23 cellular contexts compared by ENCODE assay signal in the genomic region with DNA sequence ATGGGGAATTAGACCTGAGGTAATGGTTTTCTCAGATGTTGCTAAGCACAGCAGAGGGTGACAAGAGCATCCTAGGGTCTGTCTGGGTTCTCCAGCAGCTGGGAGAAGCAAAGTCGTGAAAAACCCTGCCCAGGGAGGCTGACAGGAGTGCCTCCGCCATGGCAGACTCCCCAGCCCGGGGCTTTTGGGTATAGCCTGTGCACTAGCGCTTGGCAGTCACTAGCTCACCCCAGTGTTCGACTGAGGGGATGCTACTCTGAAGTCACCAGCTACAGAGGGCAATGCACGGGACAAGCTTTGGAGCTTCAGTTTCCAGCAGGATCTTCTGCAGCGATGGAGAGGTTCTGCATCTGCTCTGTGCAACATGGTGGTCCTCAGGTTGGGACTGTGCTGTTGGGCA.
DNase-seq lines count a peak whose midpoint lies in the region; ATAC-seq and TF ChIP-seq lines count a peak whose summit lies in the region.
"Had no signal": no experiment of that assay in that cellular context is flagged by ENCODE, and none has a peak within 500 bp of the region (broad histone marks: within the 10 kb centered on the region; RNA-seq: fewer than 3 reads in every experiment).

No MANE protein-coding gene starts in this region.

- H3K4me3 ChIP-seq in choroid plexus epithelial cell (ENCODE audit: low read depth, low read length) = no peak overlapping the region
- H3K4me3 ChIP-seq: colonic mucosa, upper lobe of left lung had no signal

- no peaks in the 10 kb centered on the region for H3K36me3 Mint-ChIP-seq in stimulated activated effector memory CD8-positive, alpha-beta T cell treated with anti-CD3 and anti-CD28 coated beads, Interleukin-12 subunit alpha, Interleukin-12 subunit beta, amount 100 ng/mL, for 72 hours

- no peak for DNase-seq in stimulated activated naive CD8-positive, alpha-beta T cell treated with anti-CD3 and anti-CD28 coated beads, Interleukin-15, amount 100 ng/mL, for 72 hours
- DNase-seq in stimulated activated naive CD8-positive, alpha-beta T cell treated with anti-CD3 and anti-CD28 coated beads, Interleukin-15, Interleukin-2, amounts not matched to agents 100 U/mL and 50 U/mL, for 24 hours = no peak
- DNase-seq in M059J (ENCODE audit: low read depth) = peak; percentile 9
- DNase-seq in choroid plexus epithelial cell (ENCODE audit: low read depth) = no peak
- no peak for DNase-seq in stimulated activated effector memory CD8-positive, alpha-beta T cell treated with anti-CD3 and anti-CD28 coated beads, Interleukin-12 subunit alpha, Interleukin-12 subunit beta, amount 100 ng/mL, for 72 hours (ENCODE audit: low spot score in 2 of 2)
- no peak for DNase-seq in SW480 (ENCODE audit: low spot score)
- DNase-seq: activated naive CD8-positive, alpha-beta T cell treated with anti-CD3 and anti-CD28 coated beads, Interleukin-2, amount 50 U/mL, for 24 hours; brain microvascular endothelial cell; colonic mucosa; kidney; NCI-H187 treated with DMSO at 0.1 percent for 48 hours; NCI-H510A treated with DMSO at 0.1 percent for 48 hours; nephron progenitor cell; OCI-M1; SIG-M5; small intestine; stimulated activated CD4-positive, alpha-beta T cell treated with anti-CD3 and anti-CD28 coated beads, Interleukin-2, amount 100 ng/mL, for 48 hours; upper lobe of left lung had no signal

- peaks cover 63% of the 10 kb centered on the region for H3K27me3 Mint-ChIP-seq in stimulated activated naive CD8-positive, alpha-beta T cell treated with anti-CD3 and anti-CD28 coated beads, Interleukin-15, amount 100 ng/mL, for 72 hours

- no peak overlapping the region for H3K4me3 Mint-ChIP-seq in stimulated activated naive CD8-positive, alpha-beta T cell treated with anti-CD3 and anti-CD28 coated beads, Interleukin-15, amount 100 ng/mL, for 72 hours
- no peak overlapping the region for H3K4me3 Mint-ChIP-seq in stimulated activated effector memory CD8-positive, alpha-beta T cell treated with anti-CD3 and anti-CD28 coated beads, Interleukin-12 subunit alpha, Interleukin-12 subunit beta, amount 100 ng/mL, for 72 hours
- H3K4me3 Mint-ChIP-seq: activated naive CD8-positive, alpha-beta T cell treated with anti-CD3 and anti-CD28 coated beads, Interleukin-2, amount 50 U/mL, for 24 hours; B cell; nephron progenitor cell had no signal

- ATAC-seq in stimulated activated naive CD8-positive, alpha-beta T cell treated with anti-CD3 and anti-CD28 coated beads, Interleukin-15, amount 100 ng/mL, for 72 hours = peak; percentile 60
- ATAC-seq in stimulated activated naive CD8-positive, alpha-beta T cell treated with anti-CD3 and anti-CD28 coated beads, Interleukin-15, Interleukin-2, amounts not matched to agents 100 U/mL and 50 U/mL, for 24 hours = no peak
- ATAC-seq in stimulated activated effector memory CD8-positive, alpha-beta T cell treated with anti-CD3 and anti-CD28 coated beads, Interleukin-12 subunit alpha, Interleukin-12 subunit beta, amount 100 ng/mL, for 72 hours = peak; percentile 68
- ATAC-seq in HG02798 (IDR thresholded peaks at IDR 0.05; ENCODE audit: poor library complexity, unreplicated experiment) (no peak), GM19023 (IDR thresholded peaks at IDR 0.05; ENCODE audit: unreplicated experiment) (no peak)
- ATAC-seq: activated CD4-positive, CD25-positive, alpha-beta regulatory T cell treated with anti-CD3 and anti-CD28 coated beads, Interleukin-2, amount 50 U/mL, for 24 hours; activated naive CD8-positive, alpha-beta T cell treated with anti-CD3 and anti-CD28 coated beads, Interleukin-2, amount 50 U/mL, for 24 hours had no signal

- H3K9me3 Mint-ChIP-seq in stimulated activated naive CD8-positive, alpha-beta T cell treated with anti-CD3 and anti-CD28 coated beads, Interleukin-15, amount 100 ng/mL, for 72 hours = no peaks in the 10 kb centered on the region
- H3K9me3 Mint-ChIP-seq in stimulated activated effector memory CD8-positive, alpha-beta T cell treated with anti-CD3 and anti-CD28 coated beads, Interleukin-12 subunit alpha, Interleukin-12 subunit beta, amount 100 ng/mL, for 72 hours = no peaks in the 10 kb centered on the region
- H3K9me3 Mint-ChIP-seq: activated naive CD8-positive, alpha-beta T cell treated with anti-CD3 and anti-CD28 coated beads, Interleukin-2, amount 50 U/mL, for 24 hours; activated T-helper 2 cell treated with anti-CD3 and anti-CD28 coated beads, Interferon-gamma antibody, Interleukin-2, Interleukin-4, amounts not matched to agents 10 μg/mL and 5 μg/mL and 100 μg/mL, durations not matched to agents 14 hours and 24 hours and 36 hours; nephron progenitor cell had no signal

- TF ChIP-seq CTCF in choroid plexus epithelial cell (conservative IDR thresholded peaks at IDR 0.05; ENCODE audit: low read depth, low read length) = peak; percentile 9

- H3K4me1 Mint-ChIP-seq in stimulated activated naive CD8-positive, alpha-beta T cell treated with anti-CD3 and anti-CD28 coated beads, Interleukin-15, amount 100 ng/mL, for 72 hours = peaks cover 12% of the 10 kb centered on the region
- peaks cover 15% of the 10 kb centered on the region for H3K4me1 Mint-ChIP-seq in stimulated activated effector memory CD8-positive, alpha-beta T cell treated with anti-CD3 and anti-CD28 coated beads, Interleukin-12 subunit alpha, Interleukin-12 subunit beta, amount 100 ng/mL, for 72 hours

- H3K27ac Mint-ChIP-seq in stimulated activated naive CD8-positive, alpha-beta T cell treated with anti-CD3 and anti-CD28 coated beads, Interleukin-15, amount 100 ng/mL, for 72 hours = no peak overlapping the region
- no peak overlapping the region for H3K27ac Mint-ChIP-seq in stimulated activated effector memory CD8-positive, alpha-beta T cell treated with anti-CD3 and anti-CD28 coated beads, Interleukin-12 subunit alpha, Interleukin-12 subunit beta, amount 100 ng/mL, for 72 hours
- H3K27ac Mint-ChIP-seq: activated naive CD8-positive, alpha-beta T cell treated with anti-CD3 and anti-CD28 coated beads, Interleukin-2, amount 50 U/mL, for 24 hours; activated T-helper 2 cell treated with anti-CD3 and anti-CD28 coated beads, Interferon-gamma antibody, Interleukin-2, Interleukin-4, amounts not matched to agents 10 μg/mL and 5 μg/mL and 100 μg/mL, durations not matched to agents 14 hours and 24 hours and 36 hours; B cell; nephron progenitor cell had no signal

Comparison
In these comparisons a context has a peak if more than half of its experiments do, and no peak if none do; other contexts are left out.
1. ATAC-seq: peak in stimulated activated naive CD8-positive, alpha-beta T cell treated with anti-CD3 and anti-CD28 coated beads, Interleukin-15, amount 100 ng/mL, for 72 hours (single experiment) and stimulated activated effector memory CD8-positive, alpha-beta T cell treated with anti-CD3 and anti-CD28 coated beads, Interleukin-12 subunit alpha, Interleukin-12 subunit beta, amount 100 ng/mL, for 72 hours (single experiment); none in stimulated activated naive CD8-positive, alpha-beta T cell treated with anti-CD3 and anti-CD28 coated beads, Interleukin-15, Interleukin-2, amounts not matched to agents 100 U/mL and 50 U/mL, for 24 hours (single experiment), HG02798 (single experiment) and GM19023 (single experiment).